In genomic region chr11:71429701-71430100, GRCh38 we compare ENCODE assay signal across 17 cellular contexts. TPM values are rescaled to one million over a fixed set of nuclear protein-coding genes. Genes with fewer than 3 reads are reported as not detected.
DNase-seq lines count a peak whose midpoint lies in the region; ATAC-seq, FAIRE-seq and TF ChIP-seq lines count a peak whose summit lies in the region.
"Had no signal": no experiment of that assay in that cellular context is flagged by ENCODE, and none has a peak within 500 bp of the region (broad histone marks: within the 10 kb centered on the region; RNA-seq: fewer than 3 reads in every experiment).

No MANE protein-coding gene starts in this region.

- no peaks in the 10 kb centered on the region for H3K79me2 ChIP-seq in trophoblast cell (ENCODE audit: control insufficient read depth, insufficient read depth, low read length, poor library complexity)

- H3K18ac ChIP-seq in trophoblast cell (ENCODE audit: low read length): no peak overlapping the region

- no peak overlapping the region for H4K8ac ChIP-seq in trophoblast cell (ENCODE audit: low read depth, low read length)

- H2AFZ ChIP-seq in trophoblast cell (ENCODE audit: insufficient read depth, low read length, poor library complexity): no peak overlapping the region
- H2AFZ ChIP-seq: GM23248 had no signal

- H2BK12ac ChIP-seq in trophoblast cell (ENCODE audit: low read length): no peak overlapping the region

- H2AK5ac ChIP-seq in trophoblast cell (ENCODE audit: low read length): no peak overlapping the region

- H4K91ac ChIP-seq in trophoblast cell (ENCODE audit: low read depth, low read length): no peak overlapping the region

- no peaks in the 10 kb centered on the region for H3K79me1 ChIP-seq in trophoblast cell (ENCODE audit: low read length)

- H3K27me3 ChIP-seq in bronchial epithelial cell (ENCODE audit: control insufficient read depth, insufficient read depth, low read length): no peaks in the 10 kb centered on the region
- H3K27me3 ChIP-seq in trophoblast cell (ENCODE audit: insufficient read depth, low read length): no peaks in the 10 kb centered on the region
- H3K27me3 ChIP-seq: BLaER1 had no signal

- DNase-seq in activated effector memory CD4-positive, alpha-beta T cell treated with anti-CD3 and anti-CD28 coated beads, Interleukin-2, amount 50 U/mL, for 16 hours: peak; percentile 53
- no peak for DNase-seq in activated effector memory CD4-positive, alpha-beta T cell treated with Interleukin-2 at 50 U/mL for 16 hours
- DNase-seq in bronchial epithelial cell (ENCODE audit: low read depth) (no peak), trophoblast cell (no peak), AG08395 (ENCODE audit: low spot score) (no peak), left lobe of liver (ENCODE audit: low spot score) (no peak)
- no peak for DNase-seq in stimulated activated naive CD4-positive, alpha-beta T cell (lab: John Stamatoyannopoulos, UW)
- DNase-seq: AML-193; CD8-positive, alpha-beta memory T cell; DMS79; GM23248; H7 had no signal

- H3K4ac ChIP-seq in trophoblast cell (ENCODE audit: low read depth, low read length): no peak overlapping the region

- H3K23ac ChIP-seq in trophoblast cell (ENCODE audit: low read length): no peak overlapping the region

- no peak overlapping the region for H3K4me3 ChIP-seq in bronchial epithelial cell (ENCODE audit: low read depth, low read length)
- no peak overlapping the region for H3K4me3 ChIP-seq in trophoblast cell (ENCODE audit: low read depth, low read length)
- H3K4me3 ChIP-seq: BLaER1, GM12878, GM23248 had no signal

- FAIRE-seq in bronchial epithelial cell (lab: Jason Lieb, UNC): peak; percentile 50
- FAIRE-seq: GM12878, GM18507 had no signal

- H3K14ac ChIP-seq in trophoblast cell (ENCODE audit: low read length): no peak overlapping the region

- peak overlapping the region; percentile 5 for H3K9ac ChIP-seq in trophoblast cell (ENCODE audit: low read length)
- H3K9ac ChIP-seq: BLaER1, GM23248 had no signal

- no peak overlapping the region for H3K27ac ChIP-seq in trophoblast cell (ENCODE audit: low read depth, low read length)
- H3K27ac ChIP-seq: 22Rv1, BLaER1, GM23248 had no signal

- no peak overlapping the region for H2BK5ac ChIP-seq in trophoblast cell (ENCODE audit: low read depth, low read length, poor library complexity)

- H3K4me2 ChIP-seq in trophoblast cell (ENCODE audit: low read length): no peak overlapping the region
- H3K4me2 ChIP-seq: BLaER1 had no signal

- no peak overlapping the region for H4K12ac ChIP-seq in trophoblast cell (ENCODE audit: low read depth, low read length)

- ATAC-seq in HG03039 (IDR thresholded peaks at IDR 0.05; ENCODE audit: unreplicated experiment): no peak
- ATAC-seq in left lobe of liver: no peak
- ATAC-seq: GM12878 had no signal

- WGBS in trophoblast cell (ENCODE audit: extremely low coverage, insufficient coverage, insufficient read length): no CpG with 5 or more reads among the region's 6 CpGs

- H3K9me3 ChIP-seq in trophoblast cell (ENCODE audit: insufficient read depth, low read depth, low read length): peaks cover 3% of the 10 kb centered on the region
- H3K9me3 ChIP-seq: BLaER1 had no signal

- H3K36me3 ChIP-seq in bronchial epithelial cell (ENCODE audit: control insufficient read depth, insufficient read depth, low read length) (peaks cover 4% of the 10 kb centered on the region), trophoblast cell (ENCODE audit: control insufficient read depth in 1 of 2, insufficient read depth in 2 of 2, low read length in 2 of 2) (peaks cover 4 to 7% of the 10 kb centered on the region in 2 experiments)

- peaks cover 2% of the 10 kb centered on the region in 2 experiments for H3K4me1 ChIP-seq in trophoblast cell (ENCODE audit: control insufficient read depth in 1 of 2, insufficient read depth in 2 of 2, low read length in 2 of 2)

- no peak for TF ChIP-seq CTCF in bronchial epithelial cell (IDR thresholded peaks at IDR 0.05; ENCODE audit: insufficient read depth, low read length, severe bottlenecking)

- no peak overlapping the region for H2BK120ac ChIP-seq in trophoblast cell (ENCODE audit: insufficient read depth, low read length, poor library complexity)

RNA-seq across cellular contexts. Expression of gene DHCR7, which starts 18.5 kb away (rescaled TPM):
- total RNA-seq in bronchial epithelial cell (29.4 and 60.3 TPM in 2 replicates), left lobe of liver (136 TPM)
- polyA plus RNA-seq in trophoblast cell (2013): 282 and 291 TPM in 2 replicates

RNA-seq across cellular contexts. Expression of gene NADSYN1, which starts 23.3 kb away (rescaled TPM):
- total RNA-seq in bronchial epithelial cell (69.8 and 91.3 TPM in 2 replicates), left lobe of liver (39.7 TPM)
- 32.7 and 33.1 TPM in 2 replicates for polyA plus RNA-seq in trophoblast cell (2013)
